In the genomic region with DNA sequence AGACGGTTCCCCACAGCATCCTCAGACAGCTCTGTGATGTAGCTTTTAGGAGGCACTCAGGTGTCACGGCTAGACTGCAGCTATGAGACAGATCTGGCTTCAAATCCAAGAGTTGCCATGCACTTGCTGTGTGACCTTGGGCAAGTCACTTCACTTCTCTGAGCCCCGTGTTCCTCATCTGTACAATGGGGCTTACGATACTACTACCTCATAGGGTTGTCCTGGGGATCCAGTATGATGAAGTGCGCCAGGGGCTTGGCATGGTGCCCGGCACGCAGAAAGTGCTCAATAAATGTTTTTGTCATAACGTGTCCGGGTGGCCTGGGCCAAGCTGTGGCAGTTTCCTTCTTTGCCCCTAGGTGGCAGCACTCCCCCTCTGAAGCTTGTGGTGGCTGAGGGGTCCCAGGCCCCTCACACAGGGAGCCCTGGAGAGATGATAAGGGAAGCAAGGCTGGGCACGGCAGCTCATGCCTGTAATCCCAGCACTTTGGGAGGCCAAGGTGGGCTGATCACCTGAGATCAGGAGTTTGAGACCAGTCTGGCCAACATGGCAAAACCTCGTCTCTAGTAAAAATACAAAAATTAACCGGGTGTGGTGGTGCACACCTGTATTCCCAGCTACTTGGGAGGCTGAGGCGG, we compare ENCODE assay signal across 8 cellular contexts.
A peak's percentile ranks its signal among the peaks of the same experiment; 100 is the strongest.
DNase-seq lines count a peak whose midpoint lies in the region; ATAC-seq and TF ChIP-seq lines count a peak whose summit lies in the region.

No MANE protein-coding gene starts in this region.

- in situ Hi-C loops in astrocyte of the cerebellum (cut with HindIII; ENCODE audit: low sequenced_read_pairs), result no loop called here

- TF ChIP-seq CTCF in astrocyte of the cerebellum (IDR thresholded peaks at IDR 0.05; ENCODE audit: low read depth, low read length, missing control alignments), result peak; percentile 79

- ATAC-seq in HG03442 (IDR thresholded peaks at IDR 0.05; ENCODE audit: unreplicated experiment), result no peak

- no peak overlapping the region for H3K4me3 ChIP-seq in astrocyte of the cerebellum (ENCODE audit: low read depth, low read length)

- peak; percentile 5 for DNase-seq in SKM-1 treated with dmso at 0.1 percent for 144 hours (lab: John Stamatoyannopoulos, UW; ENCODE audit: unreplicated experiment)
- no peak for DNase-seq in SKM-1 (lab: John Stamatoyannopoulos, UW; ENCODE audit: unreplicated experiment)
- DNase-seq in T follicular helper cell (ENCODE audit: low read depth), result peak; percentile 33
- DNase-seq in astrocyte of the cerebellum (ENCODE audit: low read depth), result no peak
- peak; percentile 17 for DNase-seq in inferior parietal cortex (ENCODE audit: extremely low spot score)
- peak; percentile 18 to 48 for DNase-seq in stimulated activated CD4-positive, alpha-beta T cell treated with anti-CD3 and anti-CD28 coated beads, Interleukin-4, amount 100 ng/mL, for 48 hours (ENCODE audit: low read depth in 2 of 2)
- DNase-seq in NK-92 (lab: John Stamatoyannopoulos, UW; ENCODE audit: unreplicated experiment), result no peak

Comparison
In these comparisons a context has a peak if more than half of its experiments do, and no peak if none do; other contexts are left out.
1. DNase-seq: peak in SKM-1 treated with dmso at 0.1 percent for 144 hours (single experiment), T follicular helper cell (single experiment), inferior parietal cortex (single experiment) and stimulated activated CD4-positive, alpha-beta T cell treated with anti-CD3 and anti-CD28 coated beads, Interleukin-4, amount 100 ng/mL, for 48 hours (2 of 2); none in SKM-1 (single experiment), astrocyte of the cerebellum (single experiment) and NK-92 (single experiment).